Comparison of ENCODE assay signal across 1 cellular context in the genomic region with DNA sequence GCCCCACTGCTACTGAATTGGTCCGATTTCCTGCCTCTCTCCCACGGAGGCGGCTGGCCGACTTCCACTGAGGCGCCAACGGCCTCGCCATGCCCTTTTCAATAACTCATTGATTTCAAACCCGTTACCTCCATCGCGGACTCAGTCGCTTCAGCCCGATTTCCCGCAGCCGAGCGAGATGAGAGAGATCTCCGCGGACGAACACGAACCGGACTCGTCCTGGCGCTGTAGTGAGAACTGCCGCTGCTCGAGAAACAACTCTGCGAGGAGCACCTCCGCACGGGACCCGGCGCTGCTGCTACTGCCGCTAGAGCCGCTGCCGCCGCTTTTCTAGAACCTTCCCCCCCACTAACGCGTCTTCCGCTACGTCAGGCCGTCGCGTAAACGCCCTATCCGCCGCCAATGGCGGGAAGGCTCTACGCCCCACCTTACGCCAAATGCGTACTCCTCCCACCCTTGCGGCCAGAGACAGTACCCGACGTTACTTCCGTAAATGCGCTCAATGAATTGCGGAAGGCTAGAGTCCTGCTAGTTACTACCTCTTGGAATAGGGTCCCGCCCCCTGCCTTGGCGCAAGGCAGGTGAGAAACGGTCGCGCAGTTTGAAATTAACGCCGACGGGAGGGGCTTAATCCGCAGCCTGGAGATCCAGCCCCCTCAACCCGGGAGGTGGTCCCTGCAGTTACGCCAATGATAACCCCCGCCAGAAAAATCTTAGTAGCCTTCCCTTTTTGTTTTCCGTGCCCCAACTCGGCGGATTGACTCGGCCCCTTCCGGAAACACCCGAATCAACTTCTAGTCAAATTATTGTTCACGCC.
TF ChIP-seq lines count a peak whose summit lies in the region.

Gene HNRNPA2B1 (minus strand): TSS at position 303 of the 817 bp plus-strand sequence. CDS start 169 bp downstream, at position 134.

TF ChIP-seq in HepG2, 621 proteins besides CTCF, POLR2A, EP300 and RAD21 (continued from another document and continues in another):
- TF ChIP-seq, protein P1, sequence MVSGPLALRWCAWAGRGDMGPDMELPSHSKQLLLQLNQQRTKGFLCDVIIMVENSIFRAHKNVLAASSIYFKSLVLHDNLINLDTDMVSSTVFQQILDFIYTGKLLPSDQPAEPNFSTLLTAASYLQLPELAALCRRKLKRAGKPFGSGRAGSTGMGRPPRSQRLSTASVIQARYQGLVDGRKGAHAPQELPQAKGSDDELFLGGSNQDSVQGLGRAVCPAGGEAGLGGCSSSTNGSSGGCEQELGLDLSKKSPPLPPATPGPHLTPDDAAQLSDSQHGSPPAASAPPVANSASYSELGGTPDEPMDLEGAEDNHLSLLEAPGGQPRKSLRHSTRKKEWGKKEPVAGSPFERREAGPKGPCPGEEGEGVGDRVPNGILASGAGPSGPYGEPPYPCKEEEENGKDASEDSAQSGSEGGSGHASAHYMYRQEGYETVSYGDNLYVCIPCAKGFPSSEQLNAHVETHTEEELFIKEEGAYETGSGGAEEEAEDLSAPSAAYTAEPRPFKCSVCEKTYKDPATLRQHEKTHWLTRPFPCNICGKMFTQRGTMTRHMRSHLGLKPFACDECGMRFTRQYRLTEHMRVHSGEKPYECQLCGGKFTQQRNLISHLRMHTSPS (CRISPR knock-in tag; IDR thresholded peaks at IDR 0.05; ENCODE audit: low read depth) = no peak
- TF ChIP-seq MATR3 (CRISPR knock-in tag; IDR thresholded peaks at IDR 0.05) (no peak), GLI4 (CRISPR knock-in tag; IDR thresholded peaks at IDR 0.05; ENCODE audit: borderline replicate concordance) (no peak), PHF5A (CRISPR knock-in tag; IDR thresholded peaks at IDR 0.05; ENCODE audit: low read depth, unreplicated experiment) (no peak), ZNF644 (CRISPR knock-in tag; IDR thresholded peaks at IDR 0.05; ENCODE audit: low read depth) (no peak), RARG (CRISPR knock-in tag; IDR thresholded peaks at IDR 0.05; ENCODE audit: low read depth) (no peak), SKI (IDR thresholded peaks at IDR 0.05; ENCODE audit: partially characterized antibody) (peak; percentile 77), CC2D1A (CRISPR knock-in tag; IDR thresholded peaks at IDR 0.05) (no peak), DRAP1 (CRISPR knock-in tag; IDR thresholded peaks at IDR 0.05) (peak; percentile 100), CHCHD3 (CRISPR knock-in tag; IDR thresholded peaks at IDR 0.05) (no peak), TP53 (CRISPR knock-in tag; conservative IDR thresholded peaks at IDR 0.05) (no peak), ZSCAN9 (CRISPR knock-in tag; IDR thresholded peaks at IDR 0.05; ENCODE audit: borderline replicate concordance) (peak; percentile 69; the same call in 1 of the 2 replicates), PBX2 (CRISPR knock-in tag; IDR thresholded peaks at IDR 0.05) (no peak), ZNF83 (CRISPR knock-in tag; IDR thresholded peaks at IDR 0.05; ENCODE audit: borderline replicate concordance) (no peak), E2F5 (CRISPR knock-in tag; conservative IDR thresholded peaks at IDR 0.05) (peak; percentile 93), SETDB1 (CRISPR knock-in tag; IDR thresholded peaks at IDR 0.05; ENCODE audit: borderline replicate concordance) (no peak), ZNF264 (CRISPR knock-in tag; IDR thresholded peaks at IDR 0.05) (peak; percentile 80; the same call in 1 of the 2 replicates), SRSF1 (optimal IDR thresholded peaks at IDR 0.05; ENCODE audit: low read depth, low read length) (peak; percentile 100), EED (CRISPR knock-in tag; IDR thresholded peaks at IDR 0.05) (peak; percentile 60), ZNF501 (CRISPR knock-in tag; IDR thresholded peaks at IDR 0.05) (no peak), ZNF567 (CRISPR knock-in tag; IDR thresholded peaks at IDR 0.05; ENCODE audit: borderline replicate concordance) (no peak), ZBTB34 (CRISPR knock-in tag; IDR thresholded peaks at IDR 0.05) (peak; percentile 44; the same call in 1 of the 2 replicates), ZNF225 (CRISPR knock-in tag; IDR thresholded peaks at IDR 0.05) (no peak), NCOR1 (IDR thresholded peaks at IDR 0.05; ENCODE audit: borderline replicate concordance, low read length) (no peak), HIVEP1 (CRISPR knock-in tag; IDR thresholded peaks at IDR 0.05) (0 out of 2 replicates have a peak, but pooled peaks have one; percentile 44), ARNTL (CRISPR knock-in tag; IDR thresholded peaks at IDR 0.05) (no peak; the same call in 1 of the 2 replicates), MYPOP (CRISPR knock-in tag; IDR thresholded peaks at IDR 0.05) (peak; percentile 95), ZNF549 (CRISPR knock-in tag; IDR thresholded peaks at IDR 0.05) (no peak), ZNF274 (CRISPR knock-in tag; IDR thresholded peaks at IDR 0.05) (peak; percentile 68; the same call in 1 of the 2 replicates), CSRNP2 (CRISPR knock-in tag; conservative IDR thresholded peaks at IDR 0.05; ENCODE audit: low read depth) (no peak)
- TF ChIP-seq, protein P2, sequence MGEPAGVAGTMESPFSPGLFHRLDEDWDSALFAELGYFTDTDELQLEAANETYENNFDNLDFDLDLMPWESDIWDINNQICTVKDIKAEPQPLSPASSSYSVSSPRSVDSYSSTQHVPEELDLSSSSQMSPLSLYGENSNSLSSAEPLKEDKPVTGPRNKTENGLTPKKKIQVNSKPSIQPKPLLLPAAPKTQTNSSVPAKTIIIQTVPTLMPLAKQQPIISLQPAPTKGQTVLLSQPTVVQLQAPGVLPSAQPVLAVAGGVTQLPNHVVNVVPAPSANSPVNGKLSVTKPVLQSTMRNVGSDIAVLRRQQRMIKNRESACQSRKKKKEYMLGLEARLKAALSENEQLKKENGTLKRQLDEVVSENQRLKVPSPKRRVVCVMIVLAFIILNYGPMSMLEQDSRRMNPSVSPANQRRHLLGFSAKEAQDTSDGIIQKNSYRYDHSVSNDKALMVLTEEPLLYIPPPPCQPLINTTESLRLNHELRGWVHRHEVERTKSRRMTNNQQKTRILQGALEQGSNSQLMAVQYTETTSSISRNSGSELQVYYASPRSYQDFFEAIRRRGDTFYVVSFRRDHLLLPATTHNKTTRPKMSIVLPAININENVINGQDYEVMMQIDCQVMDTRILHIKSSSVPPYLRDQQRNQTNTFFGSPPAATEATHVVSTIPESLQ (CRISPR knock-in tag; conservative IDR thresholded peaks at IDR 0.05) = 0 out of 2 replicates have a peak, but pooled peaks have one; percentile 66
- TF ChIP-seq, protein P3, sequence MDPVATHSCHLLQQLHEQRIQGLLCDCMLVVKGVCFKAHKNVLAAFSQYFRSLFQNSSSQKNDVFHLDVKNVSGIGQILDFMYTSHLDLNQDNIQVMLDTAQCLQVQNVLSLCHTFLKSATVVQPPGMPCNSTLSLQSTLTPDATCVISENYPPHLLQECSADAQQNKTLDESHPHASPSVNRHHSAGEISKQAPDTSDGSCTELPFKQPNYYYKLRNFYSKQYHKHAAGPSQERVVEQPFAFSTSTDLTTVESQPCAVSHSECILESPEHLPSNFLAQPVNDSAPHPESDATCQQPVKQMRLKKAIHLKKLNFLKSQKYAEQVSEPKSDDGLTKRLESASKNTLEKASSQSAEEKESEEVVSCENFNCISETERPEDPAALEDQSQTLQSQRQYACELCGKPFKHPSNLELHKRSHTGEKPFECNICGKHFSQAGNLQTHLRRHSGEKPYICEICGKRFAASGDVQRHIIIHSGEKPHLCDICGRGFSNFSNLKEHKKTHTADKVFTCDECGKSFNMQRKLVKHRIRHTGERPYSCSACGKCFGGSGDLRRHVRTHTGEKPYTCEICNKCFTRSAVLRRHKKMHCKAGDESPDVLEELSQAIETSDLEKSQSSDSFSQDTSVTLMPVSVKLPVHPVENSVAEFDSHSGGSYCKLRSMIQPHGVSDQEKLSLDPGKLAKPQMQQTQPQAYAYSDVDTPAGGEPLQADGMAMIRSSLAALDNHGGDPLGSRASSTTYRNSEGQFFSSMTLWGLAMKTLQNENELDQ (CRISPR knock-in tag; IDR thresholded peaks at IDR 0.05; ENCODE audit: borderline replicate concordance) = no peak; the same call in 1 of the 2 replicates
- TF ChIP-seq, protein P4, sequence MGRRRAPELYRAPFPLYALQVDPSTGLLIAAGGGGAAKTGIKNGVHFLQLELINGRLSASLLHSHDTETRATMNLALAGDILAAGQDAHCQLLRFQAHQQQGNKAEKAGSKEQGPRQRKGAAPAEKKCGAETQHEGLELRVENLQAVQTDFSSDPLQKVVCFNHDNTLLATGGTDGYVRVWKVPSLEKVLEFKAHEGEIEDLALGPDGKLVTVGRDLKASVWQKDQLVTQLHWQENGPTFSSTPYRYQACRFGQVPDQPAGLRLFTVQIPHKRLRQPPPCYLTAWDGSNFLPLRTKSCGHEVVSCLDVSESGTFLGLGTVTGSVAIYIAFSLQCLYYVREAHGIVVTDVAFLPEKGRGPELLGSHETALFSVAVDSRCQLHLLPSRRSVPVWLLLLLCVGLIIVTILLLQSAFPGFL (CRISPR knock-in tag; IDR thresholded peaks at IDR 0.05) = no peak
